In genomic region chr1:225700164-225700740, GRCh38 we compare ENCODE assay signal across 9 cellular contexts. TPM values are rescaled to one million over a fixed set of nuclear protein-coding genes. Genes with fewer than 3 reads are reported as not detected.
DNase-seq lines count a peak whose midpoint lies in the region; ATAC-seq and TF ChIP-seq lines count a peak whose summit lies in the region.
"Had no signal": no experiment of that assay in that cellular context is flagged by ENCODE, and none has a peak within 500 bp of the region (broad histone marks: within the 10 kb centered on the region; RNA-seq: fewer than 3 reads in every experiment).

No MANE protein-coding gene starts in this region.

- CTCF ChIA-PET in HCT116 (lab: Charles Lee): interaction anchor here (1.6 kb wide), 1 partner anchor 11 kb away, joined by 5 read pairs; no protein-coding TSS in a partner anchor
- CTCF ChIA-PET in activated CD8-positive, alpha-beta T cell treated with anti-CD3 and anti-CD28 coated beads, Interleukin-2, amount 10 ng/mL, durations not matched to agents 7 days and 5 days (lab: Charles Lee): no interaction called here

- ATAC-seq in HCT116: peak; percentile 85
- ATAC-seq in activated CD8-positive, alpha-beta T cell treated with anti-CD3 and anti-CD28 coated beads, Interleukin-2, amount 10 ng/mL, durations not matched to agents 7 days and 5 days: no peak

- intact Hi-C loops in HCT116 (cut with micrococcal nuclease): no loop called here

- TF ChIP-seq CTCF in HCT116 (IDR thresholded peaks at IDR 0.05 in 2 of 3, conservative IDR thresholded peaks at IDR 0.05 in 1 of 3; ENCODE audit: borderline replicate concordance in 1 of 3, insufficient read depth in 1 of 3, low read depth in 2 of 3, low read length in 2 of 3) (no peak), fibroblast of villous mesenchyme (IDR thresholded peaks at IDR 0.05; ENCODE audit: insufficient read depth, low read depth, low read length) (no peak), right atrium auricular region (IDR thresholded peaks at IDR 0.05) (no peak)

- H3K27ac ChIP-seq in HCT116 (ENCODE audit: low read depth, low read length): peak overlapping the region; percentile 73
- peak overlapping the region in 1 of 2 donors; percentile 53 for H3K27ac ChIP-seq in right atrium auricular region

- DNase-seq in HCT116 (ENCODE audit: low read depth, low spot score) (peak; percentile 88), SW 1271 (lab: John Stamatoyannopoulos, UW) (peak; percentile 3 to 59), fibroblast of villous mesenchyme (ENCODE audit: low read depth) (peak; percentile 92), 8988T (no peak), COR-L47 (lab: John Stamatoyannopoulos, UW) (no peak), right atrium auricular region (ENCODE audit: low spot score) (no peak)
- no peak for DNase-seq in activated CD8-positive, alpha-beta T cell treated with anti-CD3 and anti-CD28 coated beads, Interleukin-2, amount 10 ng/mL, durations not matched to agents 7 days and 5 days
- DNase-seq: NK-92 treated with Interleukin-12 subunit alpha and Interleukin-12 subunit beta, amount 100 ng/mL, for 24 hours had no signal

- H3K4me3 ChIP-seq in HCT116 (replicated peaks in 1 of 2; ENCODE audit: low read depth in 1 of 2, low read length in 2 of 2) (peak overlapping the region; percentile 10 to 37), fibroblast of villous mesenchyme (ENCODE audit: low read depth, low read length) (no peak overlapping the region), skeletal muscle satellite cell (ENCODE audit: low read length) (peak overlapping the region; percentile 15), right atrium auricular region (no peak overlapping the region)

- H3K27me3 Mint-ChIP-seq in activated CD8-positive, alpha-beta T cell treated with anti-CD3 and anti-CD28 coated beads, Interleukin-2, amount 10 ng/mL, durations not matched to agents 7 days and 5 days (ENCODE audit: low read depth): no peaks in the 10 kb centered on the region

- H3K9ac ChIP-seq in HCT116 (ENCODE audit: low read length): peak overlapping the region; percentile 43
- H3K9ac ChIP-seq in skeletal muscle satellite cell (ENCODE audit: low read depth, low read length): peak overlapping the region; percentile 77

- H3K27me3 ChIP-seq in HCT116 (ENCODE audit: insufficient read depth, low read length) (no peaks in the 10 kb centered on the region), skeletal muscle satellite cell (ENCODE audit: control insufficient read depth, insufficient read depth, low read length) (no peaks in the 10 kb centered on the region), right atrium auricular region (no peaks in the 10 kb centered on the region)

- H3K9me3 Mint-ChIP-seq in activated CD8-positive, alpha-beta T cell treated with anti-CD3 and anti-CD28 coated beads, Interleukin-2, amount 10 ng/mL, durations not matched to agents 7 days and 5 days (ENCODE audit: insufficient read depth): no peaks in the 10 kb centered on the region

- peak; percentile 27 for TF ChIP-seq RAD21 in HCT116 (IDR thresholded peaks at IDR 0.05; ENCODE audit: low read depth)

- H3K4me2 ChIP-seq in HCT116 (ENCODE audit: low read length) (peak overlapping the region; percentile 70), skeletal muscle satellite cell (ENCODE audit: low read length) (peak overlapping the region; percentile 67)

- H4K20me1 ChIP-seq in HCT116 (ENCODE audit: insufficient read depth): no peaks in the 10 kb centered on the region

- H3K36me3 Mint-ChIP-seq in activated CD8-positive, alpha-beta T cell treated with anti-CD3 and anti-CD28 coated beads, Interleukin-2, amount 10 ng/mL, durations not matched to agents 7 days and 5 days (ENCODE audit: low read depth): no peaks in the 10 kb centered on the region

- H3K9me3 ChIP-seq in HCT116 (ENCODE audit: control insufficient read depth in 1 of 2, insufficient read depth in 1 of 2, low read depth in 1 of 2, low read length in 2 of 2) (no peaks in the 10 kb centered on the region), skeletal muscle satellite cell (replicated peaks; ENCODE audit: low read length) (no peaks in the 10 kb centered on the region), right atrium auricular region (no peaks in the 10 kb centered on the region)

- peak overlapping the region; percentile 56 for H2AFZ ChIP-seq in HCT116 (ENCODE audit: low read depth, low read length, poor library complexity, severe bottlenecking)

- TF ChIP-seq POLR2A in HCT116 (IDR thresholded peaks at IDR 0.05; ENCODE audit: borderline replicate concordance, extremely low read depth, insufficient read depth, insufficient read length): no peak

- POLR2A ChIA-PET in HCT116 (lab: Charles Lee): interaction anchor here (0.5 to 2.5 kb wide), 7 partner anchors 10 to 192 kb away, joined by 3 to 12 read pairs (median 3); no protein-coding TSS in a partner anchor
- POLR2A ChIA-PET in activated CD8-positive, alpha-beta T cell treated with anti-CD3 and anti-CD28 coated beads, Interleukin-2, amount 10 ng/mL, durations not matched to agents 7 days and 5 days (lab: Charles Lee): no interaction called here

- no peaks in the 10 kb centered on the region for H3K4me1 Mint-ChIP-seq in activated CD8-positive, alpha-beta T cell treated with anti-CD3 and anti-CD28 coated beads, Interleukin-2, amount 10 ng/mL, durations not matched to agents 7 days and 5 days (ENCODE audit: low read depth)

- H3K79me2 ChIP-seq in HCT116 (ENCODE audit: insufficient read depth, low read length): no peaks in the 10 kb centered on the region

- BruUV-seq in HCT116 (replicated peaks; lab: Mats Ljungman, UMichigan): no TSS peak

- peaks cover 27 to 33% of the 10 kb centered on the region in 2 experiments for H3K4me1 ChIP-seq in HCT116 (ENCODE audit: control insufficient read depth in 1 of 2, insufficient read depth in 2 of 2, low read length in 2 of 2)
- H3K4me1 ChIP-seq in skeletal muscle satellite cell (ENCODE audit: control insufficient read depth, insufficient read depth, low read length): peaks cover 33% of the 10 kb centered on the region
- peaks cover 0 to 32% of the 10 kb centered on the region in 2 donors for H3K4me1 ChIP-seq in right atrium auricular region

- no peaks in the 10 kb centered on the region for H3K9me2 ChIP-seq in HCT116 (ENCODE audit: insufficient read depth)

- H3K4me3 Mint-ChIP-seq in activated CD8-positive, alpha-beta T cell treated with anti-CD3 and anti-CD28 coated beads, Interleukin-2, amount 10 ng/mL, durations not matched to agents 7 days and 5 days: no peak overlapping the region

- H3K36me3 ChIP-seq in HCT116 (ENCODE audit: control insufficient read depth in 1 of 2, insufficient read depth in 2 of 2, low read length in 2 of 2): no peaks in the 10 kb centered on the region
- no peaks in the 10 kb centered on the region for H3K36me3 ChIP-seq in skeletal muscle satellite cell (ENCODE audit: insufficient read depth, low read length)
- H3K36me3 ChIP-seq in right atrium auricular region: no peaks in the 10 kb centered on the region

- RAD21 ChIA-PET in HCT116 (lab: Charles Lee; ENCODE audit: low non-redundant PET in 1 of 2, low total read pairs in 2 of 2, uncharacterized antibody in 2 of 2, unreplicated experiment in 2 of 2): no interaction called here

- H3K27ac Mint-ChIP-seq in activated CD8-positive, alpha-beta T cell treated with anti-CD3 and anti-CD28 coated beads, Interleukin-2, amount 10 ng/mL, durations not matched to agents 7 days and 5 days: no peak overlapping the region

TF ChIP-seq in HCT116, 20 proteins besides CTCF, POLR2A, EP300 and RAD21 (continues in another document):
- TF ChIP-seq SIN3A (IDR thresholded peaks at IDR 0.05; ENCODE audit: low read depth) (peak; percentile 96), YY1 (IDR thresholded peaks at IDR 0.05; ENCODE audit: extremely low read depth, insufficient replicate concordance, low read depth, low read length) (peak; percentile 42), SP1 (IDR thresholded peaks at IDR 0.05; ENCODE audit: low read depth) (peak; percentile 95), SRF (IDR thresholded peaks at IDR 0.05; ENCODE audit: low read depth) (peak; percentile 82; the same call in 1 of the 2 replicates), ATF3 (IDR thresholded peaks at IDR 0.05) (no peak; the same call in 1 of the 2 replicates), MAX (IDR thresholded peaks at IDR 0.05) (peak; percentile 74), ZNF274 (IDR thresholded peaks at IDR 0.05; ENCODE audit: low read depth, low read length) (no peak), CBX3 (IDR thresholded peaks at IDR 0.05; ENCODE audit: low read depth) (peak; percentile 92), ZFX (IDR thresholded peaks at IDR 0.05) (no peak), EGR1 (IDR thresholded peaks at IDR 0.05; ENCODE audit: low read depth) (peak; percentile 50; the same call in 1 of the 2 replicates), JUND (IDR thresholded peaks at IDR 0.05) (peak; percentile 98), FOSL1 (IDR thresholded peaks at IDR 0.05; ENCODE audit: low read depth) (peak; percentile 93)
- TF ChIP-seq, protein P1, sequence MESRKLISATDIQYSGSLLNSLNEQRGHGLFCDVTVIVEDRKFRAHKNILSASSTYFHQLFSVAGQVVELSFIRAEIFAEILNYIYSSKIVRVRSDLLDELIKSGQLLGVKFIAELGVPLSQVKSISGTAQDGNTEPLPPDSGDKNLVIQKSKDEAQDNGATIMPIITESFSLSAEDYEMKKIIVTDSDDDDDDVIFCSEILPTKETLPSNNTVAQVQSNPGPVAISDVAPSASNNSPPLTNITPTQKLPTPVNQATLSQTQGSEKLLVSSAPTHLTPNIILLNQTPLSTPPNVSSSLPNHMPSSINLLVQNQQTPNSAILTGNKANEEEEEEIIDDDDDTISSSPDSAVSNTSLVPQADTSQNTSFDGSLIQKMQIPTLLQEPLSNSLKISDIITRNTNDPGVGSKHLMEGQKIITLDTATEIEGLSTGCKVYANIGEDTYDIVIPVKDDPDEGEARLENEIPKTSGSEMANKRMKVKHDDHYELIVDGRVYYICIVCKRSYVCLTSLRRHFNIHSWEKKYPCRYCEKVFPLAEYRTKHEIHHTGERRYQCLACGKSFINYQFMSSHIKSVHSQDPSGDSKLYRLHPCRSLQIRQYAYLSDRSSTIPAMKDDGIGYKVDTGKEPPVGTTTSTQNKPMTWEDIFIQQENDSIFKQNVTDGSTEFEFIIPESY (IDR thresholded peaks at IDR 0.05; ENCODE audit: extremely low read depth, insufficient replicate concordance, low read length): peak; percentile 52

RNA-seq across cellular contexts. Expression of gene ENAH, which starts 47.3 kb away (rescaled TPM):
- total RNA-seq in HCT116 (2021; ENCODE audit: unreplicated experiment): 100 TPM
- 39.7 and 44.9 TPM in 2 replicates for polyA plus RNA-seq in HCT116 (2012)
- 126 and 135 TPM in 2 replicates for total RNA-seq in fibroblast of villous mesenchyme
- 68.6 and 129 TPM in 2 replicates for total RNA-seq in skeletal muscle satellite cell (2012; rRNA removed)
- 10 to 100 TPM; 50.5 to 59.5 TPM for total RNA-seq in right atrium auricular region
- not detected for total RNA-seq in activated CD8-positive, alpha-beta T cell treated with anti-CD3 and anti-CD28 coated beads, Interleukin-2, amount 10 ng/mL, durations not matched to agents 7 days and 5 days

Comparison
In these comparisons a context has a peak if more than half of its experiments do, and no peak if none do; other contexts are left out.
1. DNase-seq: peak in HCT116 (single experiment), SW 1271 (2 of 2) and fibroblast of villous mesenchyme (single experiment); none in 8988T (single experiment), COR-L47 (single experiment), right atrium auricular region (single experiment) and activated CD8-positive, alpha-beta T cell treated with anti-CD3 and anti-CD28 coated beads, Interleukin-2, amount 10 ng/mL, durations not matched to agents 7 days and 5 days (single experiment).
2. H3K4me3 ChIP-seq: peak in HCT116 (2 of 2) and skeletal muscle satellite cell (single experiment); none in fibroblast of villous mesenchyme (single experiment) and right atrium auricular region (0 of 2).
3. RNA of gene ENAH, which starts 47.3 kb away (total RNA-seq): 126 to 135 TPM in fibroblast of villous mesenchyme, 100 TPM in HCT116 (single experiment) and 50.5 to 59.5 TPM in right atrium auricular region; not detected in activated CD8-positive, alpha-beta T cell treated with anti-CD3 and anti-CD28 coated beads, Interleukin-2, amount 10 ng/mL, durations not matched to agents 7 days and 5 days; every median in the first group is over 10 times any median in the second.